In genomic region chrX:17805120-17805519, GRCh38 we compare ENCODE assay signal across 2 cellular contexts.
A peak's percentile ranks its signal among the peaks of the same experiment; 100 is the strongest.
TF ChIP-seq lines count a peak whose summit lies in the region.

No MANE protein-coding gene starts in this region.

TF ChIP-seq in GM23338, 12 proteins besides CTCF, POLR2A, EP300 and RAD21:
- no peak for TF ChIP-seq EZH2 (IDR thresholded peaks at IDR 0.05; ENCODE audit: low read depth, unreplicated experiment)
- TF ChIP-seq NANOG (IDR thresholded peaks at IDR 0.05; ENCODE audit: borderline replicate concordance): no peak
- no peak for TF ChIP-seq ETS1 (IDR thresholded peaks at IDR 0.05)
- no peak for TF ChIP-seq ZNF331 (CRISPR knock-in tag; IDR thresholded peaks at IDR 0.05; ENCODE audit: low read depth)
- TF ChIP-seq EZH2phosphoT487 (IDR thresholded peaks at IDR 0.05; ENCODE audit: unreplicated experiment): no peak
- no peak for TF ChIP-seq ZNF462 (CRISPR knock-in tag; IDR thresholded peaks at IDR 0.05)
- TF ChIP-seq, protein P1, sequence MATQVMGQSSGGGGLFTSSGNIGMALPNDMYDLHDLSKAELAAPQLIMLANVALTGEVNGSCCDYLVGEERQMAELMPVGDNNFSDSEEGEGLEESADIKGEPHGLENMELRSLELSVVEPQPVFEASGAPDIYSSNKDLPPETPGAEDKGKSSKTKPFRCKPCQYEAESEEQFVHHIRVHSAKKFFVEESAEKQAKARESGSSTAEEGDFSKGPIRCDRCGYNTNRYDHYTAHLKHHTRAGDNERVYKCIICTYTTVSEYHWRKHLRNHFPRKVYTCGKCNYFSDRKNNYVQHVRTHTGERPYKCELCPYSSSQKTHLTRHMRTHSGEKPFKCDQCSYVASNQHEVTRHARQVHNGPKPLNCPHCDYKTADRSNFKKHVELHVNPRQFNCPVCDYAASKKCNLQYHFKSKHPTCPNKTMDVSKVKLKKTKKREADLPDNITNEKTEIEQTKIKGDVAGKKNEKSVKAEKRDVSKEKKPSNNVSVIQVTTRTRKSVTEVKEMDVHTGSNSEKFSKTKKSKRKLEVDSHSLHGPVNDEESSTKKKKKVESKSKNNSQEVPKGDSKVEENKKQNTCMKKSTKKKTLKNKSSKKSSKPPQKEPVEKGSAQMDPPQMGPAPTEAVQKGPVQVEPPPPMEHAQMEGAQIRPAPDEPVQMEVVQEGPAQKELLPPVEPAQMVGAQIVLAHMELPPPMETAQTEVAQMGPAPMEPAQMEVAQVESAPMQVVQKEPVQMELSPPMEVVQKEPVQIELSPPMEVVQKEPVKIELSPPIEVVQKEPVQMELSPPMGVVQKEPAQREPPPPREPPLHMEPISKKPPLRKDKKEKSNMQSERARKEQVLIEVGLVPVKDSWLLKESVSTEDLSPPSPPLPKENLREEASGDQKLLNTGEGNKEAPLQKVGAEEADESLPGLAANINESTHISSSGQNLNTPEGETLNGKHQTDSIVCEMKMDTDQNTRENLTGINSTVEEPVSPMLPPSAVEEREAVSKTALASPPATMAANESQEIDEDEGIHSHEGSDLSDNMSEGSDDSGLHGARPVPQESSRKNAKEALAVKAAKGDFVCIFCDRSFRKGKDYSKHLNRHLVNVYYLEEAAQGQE (IDR thresholded peaks at IDR 0.05; ENCODE audit: unreplicated experiment): no peak
- TF ChIP-seq STAT1 (IDR thresholded peaks at IDR 0.05; ENCODE audit: unreplicated experiment): no peak
- TF ChIP-seq CREB1 (CRISPR knock-in tag; IDR thresholded peaks at IDR 0.05; ENCODE audit: low read depth): no peak

TF ChIP-seq in H1, 55 proteins besides CTCF, POLR2A, EP300 and RAD21:
- TF ChIP-seq TAF1 (IDR thresholded peaks at IDR 0.05; ENCODE audit: low read depth, low read length) (no peak), CREB1 (IDR thresholded peaks at IDR 0.05) (no peak), CHD2 (IDR thresholded peaks at IDR 0.05; ENCODE audit: low read length) (no peak), GABPA (IDR thresholded peaks at IDR 0.05; ENCODE audit: borderline replicate concordance, insufficient read depth, low read length) (no peak), TBP (IDR thresholded peaks at IDR 0.05; ENCODE audit: low read depth, low read length) (no peak), SRF (IDR thresholded peaks at IDR 0.05; ENCODE audit: low read depth, low read length) (no peak)
- TF ChIP-seq, protein P2, sequence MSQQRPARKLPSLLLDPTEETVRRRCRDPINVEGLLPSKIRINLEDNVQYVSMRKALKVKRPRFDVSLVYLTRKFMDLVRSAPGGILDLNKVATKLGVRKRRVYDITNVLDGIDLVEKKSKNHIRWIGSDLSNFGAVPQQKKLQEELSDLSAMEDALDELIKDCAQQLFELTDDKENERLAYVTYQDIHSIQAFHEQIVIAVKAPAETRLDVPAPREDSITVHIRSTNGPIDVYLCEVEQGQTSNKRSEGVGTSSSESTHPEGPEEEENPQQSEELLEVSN (IDR thresholded peaks at IDR 0.05): peak; percentile 16; the same call in 1 of the 2 replicates
- TF ChIP-seq, protein P3, sequence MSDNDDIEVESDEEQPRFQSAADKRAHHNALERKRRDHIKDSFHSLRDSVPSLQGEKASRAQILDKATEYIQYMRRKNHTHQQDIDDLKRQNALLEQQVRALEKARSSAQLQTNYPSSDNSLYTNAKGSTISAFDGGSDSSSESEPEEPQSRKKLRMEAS (IDR thresholded peaks at IDR 0.05): 0 out of 2 replicates have a peak, but pooled peaks have one; percentile 21
